In genomic region chr12:65279387-65280112, GRCh38 we compare ENCODE assay signal across 9 cellular contexts. TPM values are rescaled to one million over a fixed set of nuclear protein-coding genes. Genes with fewer than 3 reads are reported as not detected.
A peak's percentile ranks its signal among the peaks of the same experiment; 100 is the strongest.
DNase-seq lines count a peak whose midpoint lies in the region; ATAC-seq, FAIRE-seq and TF ChIP-seq lines count a peak whose summit lies in the region.
"Had no signal": no experiment of that assay in that cellular context is flagged by ENCODE, and none has a peak within 500 bp of the region (broad histone marks: within the 10 kb centered on the region; RNA-seq: fewer than 3 reads in every experiment).

No MANE protein-coding gene starts in this region.

- intact Hi-C loops in adrenal gland (cut with DNase I) (no loop called here), HepG2 (cut with micrococcal nuclease; ENCODE audit: unreplicated experiment) (no loop called here)

- DNase-seq in Ammon's horn (ENCODE audit: low spot score): peak; percentile 23
- DNase-seq in adrenal gland: no peak
- no peak for DNase-seq in HepG2 (ENCODE audit: low spot score)
- DNase-seq in AG08396 (ENCODE audit: low spot score): no peak

- peak overlapping the region; percentile 39; the same call in 1 of the 2 replicates for H3K9ac ChIP-seq in HepG2 (ENCODE audit: insufficient read depth, low read depth, low read length)

- no peaks in the 10 kb centered on the region for H4K20me1 ChIP-seq in HepG2 (ENCODE audit: insufficient read depth, low read length)

- in situ Hi-C loops in HepG2 (cut with HindIII; ENCODE audit: extremely low pct_ligation_motif_present, low pct_unique_long_range_greater_than_20kb): no loop called here

- peak overlapping the region; percentile 92 for H3K4me2 ChIP-seq in HepG2 (ENCODE audit: low read depth, low read length)

- H3K27ac ChIP-seq in HEK293 (ENCODE audit: extremely low read depth, low read depth, low read length): peak overlapping the region; percentile 77; the same call in 1 of the 2 replicates
- H3K27ac ChIP-seq in adrenal gland: peak overlapping the region in 3 of 5 donors; percentile 16 to 85 (median 71)
- H3K27ac ChIP-seq in HepG2 (ENCODE audit: extremely low read length, insufficient read depth, low read length): no peak overlapping the region
- no peak overlapping the region for H3K27ac ChIP-seq in urinary bladder (ENCODE audit: low read depth)

- H3K79me2 ChIP-seq in HepG2 (ENCODE audit: insufficient read depth, low read length): no peaks in the 10 kb centered on the region

- ATAC-seq in HepG2 (no peak), HG03045 (IDR thresholded peaks at IDR 0.05; ENCODE audit: unreplicated experiment) (no peak), GM21737 (IDR thresholded peaks at IDR 0.05; ENCODE audit: unreplicated experiment) (no peak)

- TSS peak; percentile 54 for BruUV-seq in HepG2 (replicated peaks; lab: Mats Ljungman, UMichigan)

- CTCF ChIA-PET in HEK293 (lab: Yijun Ruan, JAX): no interaction called here
- CTCF ChIA-PET in HepG2 (lab: Yijun Ruan, JAX; ENCODE audit: low intra/inter-chr PET ratio, low total read pairs): no interaction called here

- H3K27me3 ChIP-seq in adrenal gland: no peaks in the 10 kb centered on the region
- peaks cover 3 to 9% of the 10 kb centered on the region in 2 experiments; a peak in 3 of 5 replicates for H3K27me3 ChIP-seq in HepG2 (ENCODE audit: control insufficient read depth in 1 of 2, insufficient read depth in 2 of 2, low read length in 2 of 2)

- H2AFZ ChIP-seq in HepG2 (ENCODE audit: low read length): peak overlapping the region; percentile 18

- H3K36me3 ChIP-seq in HEK293 (ENCODE audit: control insufficient read depth in 2 of 2, insufficient read depth in 1 of 2, low read length in 2 of 2) (no peaks in the 10 kb centered on the region), adrenal gland (replicated peaks in 1 of 2) (no peaks in the 10 kb centered on the region), HepG2 (replicated peaks in 1 of 2; ENCODE audit: control insufficient read depth in 1 of 2, insufficient read depth in 2 of 2, low read length in 2 of 2) (no peaks in the 10 kb centered on the region), urinary bladder (ENCODE audit: insufficient read depth) (no peaks in the 10 kb centered on the region)

- no peak for TF ChIP-seq RAD21 in HepG2 (CRISPR knock-in tag; IDR thresholded peaks at IDR 0.05)

- no peak for TF ChIP-seq EP300 in HepG2 (IDR thresholded peaks at IDR 0.05; ENCODE audit: low read depth in 2 of 2, low read length in 2 of 2)
- TF ChIP-seq EP300 in HepG2 (CRISPR knock-in tag; IDR thresholded peaks at IDR 0.05; ENCODE audit: borderline replicate concordance): no peak

- TF ChIP-seq POLR2A in adrenal gland (IDR thresholded peaks at IDR 0.05): no peak
- no peak for TF ChIP-seq POLR2A in HepG2 (IDR thresholded peaks at IDR 0.05; ENCODE audit: insufficient read depth in 1 of 2, low read depth in 2 of 2, low read length in 2 of 2)

- POLR2A ChIA-PET in HEK293 (lab: Yijun Ruan, JAX) (no interaction called here), HepG2 (lab: Yijun Ruan, JAX) (no interaction called here)

- H3K4me1 ChIP-seq in HEK293 (ENCODE audit: control insufficient read depth, insufficient read depth, low read length) (peaks cover 25% of the 10 kb centered on the region), adrenal gland (replicated peaks in 1 of 2) (peaks cover 10 to 16% of the 10 kb centered on the region in 2 donors), HepG2 (ENCODE audit: insufficient read depth, low read length) (0 out of 2 replicates have a peak, but pooled peaks cover 5% of the 10 kb centered on the region), urinary bladder (ENCODE audit: insufficient read depth) (peaks cover 1% of the 10 kb centered on the region)

- H3K9me3 ChIP-seq in HEK293 (ENCODE audit: control insufficient read depth, insufficient read depth, low read depth, low read length) (no peaks in the 10 kb centered on the region), adrenal gland (replicated peaks in 1 of 3) (no peaks in the 10 kb centered on the region), HepG2 (ENCODE audit: low read length) (no peaks in the 10 kb centered on the region)

- TF ChIP-seq CTCF in HEK293 (tag by site-specific recombination; IDR thresholded peaks at IDR 0.05) (no peak), adrenal gland (IDR thresholded peaks at IDR 0.05) (no peak), HepG2 (CRISPR knock-in tag; IDR thresholded peaks at IDR 0.05) (no peak)

- WGBS in adrenal gland, 4 donors: 12 to 23% (median 15%) methylated on average over 13 to 20 of the region's 20 CpGs
- WGBS in HepG2 (ENCODE audit: low lambda C conversion rate): 28% methylated on average over 10 of the region's 20 CpGs
- WGBS in urinary bladder: 9% methylated on average over 19 of the region's 20 CpGs

- no peak for FAIRE-seq in HepG2 (lab: Jason Lieb, UNC)
- FAIRE-seq: islet of Langerhans had no signal

- peak overlapping the region; percentile 95 for H3K4me3 ChIP-seq in HEK293 (ENCODE audit: low read depth, low read length)
- peak overlapping the region in 3 of 4 donors; percentile 53 to 84 (median 82) for H3K4me3 ChIP-seq in adrenal gland
- peak overlapping the region; percentile 64 to 80 (median 76); a peak in 5 of 6 replicates for H3K4me3 ChIP-seq in HepG2 (replicated peaks in 1 of 3; ENCODE audit: insufficient read depth in 1 of 3, low read depth in 2 of 3, low read length in 3 of 3)
- peak overlapping the region; percentile 72 for H3K4me3 ChIP-seq in urinary bladder (ENCODE audit: low read depth, low read length)

TF ChIP-seq in HEK293, 187 proteins besides CTCF, POLR2A, EP300 and RAD21:
- TF ChIP-seq ZNF184 (tag by site-specific recombination; IDR thresholded peaks at IDR 0.05) (0 out of 2 replicates have a peak, but pooled peaks have one; percentile 17), PRDM6 (tag by site-specific recombination; IDR thresholded peaks at IDR 0.05) (peak; percentile 38; the same call in 1 of the 2 replicates), ZNF529 (tag by site-specific recombination; IDR thresholded peaks at IDR 0.05; ENCODE audit: insufficient replicate concordance) (no peak)

TF ChIP-seq in HepG2, 621 proteins besides CTCF, POLR2A, EP300 and RAD21 (continues in another document):
- no peak for TF ChIP-seq HNF4G (IDR thresholded peaks at IDR 0.05; ENCODE audit: borderline replicate concordance, low read depth, low read length)
- TF ChIP-seq HNF4G (CRISPR knock-in tag; IDR thresholded peaks at IDR 0.05; ENCODE audit: borderline replicate concordance, low read depth): no peak
- TF ChIP-seq HNRNPH1 (optimal IDR thresholded peaks at IDR 0.05; ENCODE audit: low read depth, low read length): no peak
- no peak for TF ChIP-seq MAZ (IDR thresholded peaks at IDR 0.05; ENCODE audit: borderline replicate concordance, low read depth, low read length)
- no peak for TF ChIP-seq MAZ (CRISPR knock-in tag; IDR thresholded peaks at IDR 0.05; ENCODE audit: low read depth)
- TF ChIP-seq ZNF468 (CRISPR knock-in tag; IDR thresholded peaks at IDR 0.05): no peak
- no peak for TF ChIP-seq ZNF574 (CRISPR knock-in tag; IDR thresholded peaks at IDR 0.05)
- peak; percentile 89 for TF ChIP-seq CBX2 (IDR thresholded peaks at IDR 0.05; ENCODE audit: low read depth, low read length)
- TF ChIP-seq CBX2 (CRISPR knock-in tag; IDR thresholded peaks at IDR 0.05; ENCODE audit: low read depth): no peak

RNA-seq across cellular contexts. Expression of gene MSRB3, which starts 1.1 kb away (rescaled TPM):
- total RNA-seq in adrenal gland (10 to 100 TPM in 5 of 8 donors, 1 to 10 TPM in 3; 5.5 to 17.0 (median 11.3) TPM), HepG2 (2016; rRNA removed; fragmentation: Illumina TruSeq; extraction: Trizol) (1.4 and 1.5 TPM in 2 replicates), urinary bladder (143 TPM)
- polyA plus RNA-seq in adrenal gland (1 to 10 TPM; 7.2 to 9.0 (median 7.9) TPM), HepG2 (2011; rRNA removed) (1.6 and 1.9 TPM in 2 replicates), urinary bladder (158 TPM)
- total RNA-seq in HepG2 (2016; cell fraction: cytosol; rRNA removed; fragmentation: Illumina TruSeq; extraction: Trizol; ENCODE audit: low read depth): 1.1 and 1.8 TPM in 2 replicates
- 0.79 and 2.2 TPM in 2 replicates for total RNA-seq in HepG2 (2016; cell fraction: insoluble cytoplasmic fraction; rRNA removed; fragmentation: Illumina TruSeq; extraction: Trizol)
- 0.96 and 1.7 TPM in 2 replicates for total RNA-seq in HepG2 (2016; cell fraction: membrane; rRNA removed; fragmentation: Illumina TruSeq; extraction: Trizol)
- total RNA-seq in HepG2 (2016; cell fraction: nucleus; rRNA removed; fragmentation: Illumina TruSeq; extraction: Trizol): 1.4 and 1.5 TPM in 2 replicates
- 0.98 and 1.4 TPM in 2 replicates for polyA plus RNA-seq in HepG2 (2011; cell fraction: cytosol; rRNA removed)
- polyA plus RNA-seq in HepG2 (2011; cell fraction: nucleus; rRNA removed): 0.59 and 0.96 TPM in 2 replicates
- 0.49 and 0.52 TPM in 2 replicates for polyA plus RNA-seq in HepG2 (2012)
- polyA plus RNA-seq in HepG2 (2016; cell fraction: cytosol; fragmentation: Illumina TruSeq; extraction: Trizol; ENCODE audit: low read depth): 0.66 and 0.92 TPM in 2 replicates
- 1.1 and 1.3 TPM in 2 replicates for polyA plus RNA-seq in HepG2 (2016; cell fraction: insoluble cytoplasmic fraction; fragmentation: Illumina TruSeq; extraction: Trizol; ENCODE audit: low read depth)
- polyA plus RNA-seq in HepG2 (2016; cell fraction: membrane; fragmentation: Illumina TruSeq; extraction: Trizol; ENCODE audit: low read depth): 0.57 and 1.9 TPM in 2 replicates
- polyA plus RNA-seq in HepG2 (2016; cell fraction: nucleus; fragmentation: Illumina TruSeq; extraction: Trizol; ENCODE audit: insufficient read depth, low read depth): 1.8 TPM in 2 replicates
- 3.4 and 28.8 TPM in 2 replicates for polyA minus RNA-seq in HepG2 (2011; rRNA and poly(A)+ RNA removed; ENCODE audit: low replicate concordance)
- polyA minus RNA-seq in HepG2 (2011; cell fraction: cytosol; rRNA and poly(A)+ RNA removed): 0.79 and 0.97 TPM in 2 replicates
- polyA minus RNA-seq in HepG2 (2011; cell fraction: nucleus; rRNA and poly(A)+ RNA removed): 5.0 and 5.9 TPM in 2 replicates

Comparison
In these comparisons a context has a peak if more than half of its experiments do, and no peak if none do; other contexts are left out.
1. H3K27ac ChIP-seq: peak in HEK293 (single experiment) and adrenal gland (3 of 5); none in HepG2 (single experiment) and urinary bladder (single experiment).
2. Peak in every context shown above with its lines, with median percentiles within 50 percentile points of each other: H3K4me3 ChIP-seq.